Comparison of ENCODE assay signal across 13 cellular contexts in the genomic region with DNA sequence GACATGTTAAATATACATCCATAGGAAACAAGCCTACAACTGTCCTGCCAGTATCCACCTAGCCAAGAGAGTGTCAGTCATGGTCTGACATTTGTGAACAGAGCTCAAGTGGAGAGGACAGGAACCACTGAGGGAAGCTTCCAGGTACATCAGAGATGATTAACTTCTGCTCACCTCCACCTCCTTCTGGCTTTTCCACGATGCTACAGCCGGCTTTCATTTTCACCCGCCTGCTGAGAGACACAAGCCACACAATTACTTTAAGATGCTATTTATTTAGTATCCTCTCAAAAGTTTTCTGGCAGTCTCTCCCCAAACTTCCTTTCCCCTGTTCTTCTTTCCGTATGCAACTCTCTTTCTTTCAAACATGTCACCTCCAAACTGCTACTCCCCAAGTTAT. TPM values are rescaled to one million over a fixed set of nuclear protein-coding genes. Genes with fewer than 3 reads are reported as not detected.
DNase-seq lines count a peak whose midpoint lies in the region; ATAC-seq and TF ChIP-seq lines count a peak whose summit lies in the region.
"Had no signal": no experiment of that assay in that cellular context is flagged by ENCODE, and none has a peak within 500 bp of the region (broad histone marks: within the 10 kb centered on the region; RNA-seq: fewer than 3 reads in every experiment).

No MANE protein-coding gene starts in this region.

- H3K36me3 ChIP-seq in Panc1 (ENCODE audit: control insufficient read depth, insufficient read depth, low read length), result peaks cover 28% of the 10 kb centered on the region

- H3K4me1 ChIP-seq in Panc1 (ENCODE audit: control insufficient read depth, insufficient read depth, low read length), result peaks cover 18% of the 10 kb centered on the region

- no TSS peak for BruUV-seq in Panc1 (replicated peaks; lab: Mats Ljungman, UMichigan)

- intact Hi-C loops in Panc1 (cut with micrococcal nuclease; ENCODE audit: unreplicated experiment), result loop anchor here (1.0 to 10.0 kb wide), 2 partner anchors 46 to 81 kb away; no protein-coding TSS in a partner anchor

- DNase-seq in NCI-H2227 (lab: John Stamatoyannopoulos, UW; ENCODE audit: unreplicated experiment), result peak; percentile 19
- no peak for DNase-seq in NCI-H2227 treated with DMSO at 0.1 percent for 48 hours (lab: John Stamatoyannopoulos, UW)
- no peak for DNase-seq in Panc1 (ENCODE audit: low read depth, low spot score)
- no peak for DNase-seq in epithelial cell of prostate (ENCODE audit: low read depth, low spot score)
- DNase-seq in NCI-H1092 (lab: John Stamatoyannopoulos, UW), result no peak
- no peak for DNase-seq in NCI-H2029 treated with DMSO at 0.1 percent for 48 hours (lab: John Stamatoyannopoulos, UW)
- DNase-seq: 8988T; activated CD8-positive, alpha-beta memory T cell treated with anti-CD3 and anti-CD28 coated beads for 24 hours; NCI-H345; occipital lobe had no signal

- TF ChIP-seq CTCF in Panc1 (IDR thresholded peaks at IDR 0.05), result peak; percentile 33; the same call in 1 of the 2 replicates

- H3K27ac ChIP-seq in Panc1 (ENCODE audit: low read length) (no peak overlapping the region), epithelial cell of prostate (peak overlapping the region; percentile 88), skin epidermis (peak overlapping the region in 10 of 21 experiments; percentile 25 to 99 (median 98))

- in situ Hi-C loops in Panc1 (cut with HindIII; ENCODE audit: low pct_unique_long_range_greater_than_20kb, low sequenced_read_pairs), result no loop called here

- no peak for ATAC-seq in Panc1
- no peak for ATAC-seq in HG03135 (IDR thresholded peaks at IDR 0.05; ENCODE audit: unreplicated experiment)

- H3K9me3 ChIP-seq in Panc1 (ENCODE audit: control insufficient read depth, insufficient read depth, low read depth, low read length), result no peaks in the 10 kb centered on the region

- CTCF ChIA-PET in Panc1 (lab: Charles Lee), result interaction anchor here (1.8 kb wide), 1 partner anchor 46 kb away, joined by 8 read pairs; no protein-coding TSS in a partner anchor

- H3K4me3 ChIP-seq in Panc1 (ENCODE audit: low read depth in 2 of 2, low read length in 2 of 2) (no peak overlapping the region), skin epidermis (peak overlapping the region in 4 of 7 experiments; percentile 74 to 97 (median 86))

- POLR2A ChIA-PET in Panc1 (lab: Charles Lee), result no interaction called here

- no peaks in the 10 kb centered on the region; the same call in 1 of the 2 replicates for H3K27me3 ChIP-seq in Panc1 (ENCODE audit: control insufficient read depth, insufficient read depth, low read length)

RNA-seq across cellular contexts. Expression of a gene that starts 2.1 kb away (rescaled TPM):
- 22.2 TPM for total RNA-seq in Panc1 (2021; ENCODE audit: unreplicated experiment)
- polyA plus RNA-seq in Panc1 (2012; ENCODE audit: insufficient read length), result 8.9 TPM

RNA-seq across cellular contexts. Expression of a gene that starts 36.5 kb away (rescaled TPM):
- total RNA-seq in Panc1 (2021; ENCODE audit: unreplicated experiment), result not detected
- not detected for polyA plus RNA-seq in Panc1 (2012; ENCODE audit: insufficient read length)
- total RNA-seq: occipital lobe had no signal
- polyA plus RNA-seq: esophagus had no signal

Comparison
In these comparisons a context has a peak if more than half of its experiments do, and no peak if none do; other contexts are left out.
1. H3K4me3 ChIP-seq: peak in skin epidermis (4 of 7); none in Panc1 (0 of 2).